In the genomic region with DNA sequence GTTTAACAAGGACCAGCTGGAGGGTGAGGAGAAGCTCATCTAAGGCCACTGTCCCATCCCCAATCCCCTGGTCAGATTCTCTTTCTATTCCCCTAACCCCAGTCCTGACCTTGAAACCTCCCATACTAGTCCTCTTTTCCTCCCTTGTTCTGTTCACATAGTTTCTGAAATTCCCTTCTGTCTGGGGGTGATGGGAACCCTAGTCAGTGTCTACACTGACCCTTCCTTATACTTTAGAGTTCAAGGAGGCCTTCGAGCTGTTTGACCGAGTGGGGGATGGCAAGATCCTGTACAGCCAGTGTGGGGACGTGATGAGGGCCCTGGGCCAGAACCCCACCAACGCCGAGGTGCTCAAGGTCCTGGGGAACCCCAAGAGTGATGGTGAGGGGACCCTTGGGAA, we compare ENCODE assay signal across 20 cellular contexts. TPM values are rescaled to one million over a fixed set of nuclear protein-coding genes. Genes with fewer than 3 reads are reported as not detected.
DNase-seq lines count a peak whose midpoint lies in the region; ATAC-seq and TF ChIP-seq lines count a peak whose summit lies in the region.
"Had no signal": no experiment of that assay in that cellular context is flagged by ENCODE, and none has a peak within 500 bp of the region (broad histone marks: within the 10 kb centered on the region; RNA-seq: fewer than 3 reads in every experiment).

No MANE protein-coding gene starts in this region.

- no peak overlapping the region for H2AFZ ChIP-seq in H9 (ENCODE audit: low read length)
- H2AFZ ChIP-seq: GM23248 had no signal

- no peak overlapping the region for H3K56ac ChIP-seq in H9 (ENCODE audit: insufficient read length, low read depth, low read length)

- no peak overlapping the region for H2BK5ac ChIP-seq in H9 (ENCODE audit: insufficient read length, low read length)

- DNase-seq in H9 = no peak
- DNase-seq in naive thymus-derived CD8-positive, alpha-beta T cell = no peak
- DNase-seq in NCI-H1092 treated with DMSO at 0.1 percent for 48 hours (lab: John Stamatoyannopoulos, UW) = no peak
- DNase-seq in epidermal melanocyte (ENCODE audit: insufficient read length, low spot score) = no peak
- no peak for DNase-seq in Ammon's horn (ENCODE audit: low spot score)
- DNase-seq: activated B cell treated with CpG ODN at 0.5 μM for 24 hours; activated effector memory CD4-positive, alpha-beta T cell treated with Interleukin-2 at 50 U/mL for 16 hours; Calu3; esophagus squamous epithelium; GM23248; left ventricle myocardium superior; ovary; SHP77 treated with DMSO at 0.1 percent for 48 hours; stimulated activated naive CD4-positive, alpha-beta T cell treated with Interleukin-2 at 50 U/mL for 16 hours; tibial artery had no signal

- no peaks in the 10 kb centered on the region for H3K9me3 ChIP-seq in BLaER1
- no peaks in the 10 kb centered on the region for H3K9me3 ChIP-seq in H9 (ENCODE audit: control insufficient read depth, low read depth, low read length)
- H3K9me3 ChIP-seq: esophagus squamous epithelium, ovary, tibial artery had no signal

- H2BK12ac ChIP-seq in H9 (ENCODE audit: insufficient read length, low read depth, low read length) = no peak overlapping the region

- H3K27me3 ChIP-seq in BLaER1 = no peaks in the 10 kb centered on the region
- no peaks in the 10 kb centered on the region for H3K27me3 ChIP-seq in H9 (ENCODE audit: insufficient read depth, low read length)
- H3K27me3 ChIP-seq: esophagus squamous epithelium, ovary, tibial artery had no signal

- peaks cover 25% of the 10 kb centered on the region for H3K23me2 ChIP-seq in H9 (ENCODE audit: insufficient read length, low read depth, low read length, poor library complexity, severe bottlenecking)

- H3K36me3 ChIP-seq in BLaER1 = peaks cover 32% of the 10 kb centered on the region
- H3K36me3 ChIP-seq: ovary had no signal

- H3T11ph ChIP-seq in H9 (ENCODE audit: low read length) = no peak overlapping the region

- no peak for ATAC-seq in activated T-helper 17 cell treated with anti-CD3 and anti-CD28 coated beads, Interleukin-2, amount 50 U/mL, for 72 hours (replicated peaks)
- no peak for ATAC-seq in naive thymus-derived CD8-positive, alpha-beta T cell
- no peak for ATAC-seq in GM18909 (IDR thresholded peaks at IDR 0.05; ENCODE audit: poor library complexity, unreplicated experiment)
- ATAC-seq: left ventricle myocardium superior, sciatic nerve had no signal

- no CpG with 5 or more reads among the region's 5 CpGs for WGBS in H9 (ENCODE audit: extremely low coverage, insufficient read length, low lambda C conversion rate)

- H3K4me3 ChIP-seq in BLaER1 = no peak overlapping the region
- H3K4me3 ChIP-seq: esophagus squamous epithelium, GM23248, ovary, tibial artery had no signal

- H3K4me1 ChIP-seq in BLaER1 = peaks cover 58% of the 10 kb centered on the region
- peaks cover 2% of the 10 kb centered on the region; the same call in 1 of the 2 replicates for H3K4me1 ChIP-seq in H9 (ENCODE audit: insufficient read depth, low read length)

- H3K4ac ChIP-seq in H9 (ENCODE audit: low read depth, low read length) = no peak overlapping the region

- H2BK20ac ChIP-seq in H9 (ENCODE audit: low read depth, low read length, poor library complexity, severe bottlenecking) = no peak overlapping the region

- no peak overlapping the region for H2AK5ac ChIP-seq in H9 (ENCODE audit: insufficient read length, low read length)

- peaks cover 1% of the 10 kb centered on the region for H3K79me1 ChIP-seq in H9 (ENCODE audit: insufficient read depth, low read depth, low read length, poor library complexity, severe bottlenecking)

- H3K9me3 Mint-ChIP-seq in H9 = peaks cover 0 to 4% of the 10 kb centered on the region in 2 experiments; a peak in 3 of 5 replicates
- no peaks in the 10 kb centered on the region for H3K9me3 Mint-ChIP-seq in activated T-helper 17 cell treated with anti-CD3 and anti-CD28 coated beads, Interleukin-2, amount 50 U/mL, for 72 hours
- H3K9me3 Mint-ChIP-seq in naive thymus-derived CD8-positive, alpha-beta T cell = no peaks in the 10 kb centered on the region
- H3K9me3 Mint-ChIP-seq: activated B cell treated with CpG ODN at 0.5 μM for 24 hours; central memory CD8-positive, alpha-beta T cell had no signal

- POLR2A ChIA-PET in naive thymus-derived CD8-positive, alpha-beta T cell (lab: Charles Lee) = interaction anchor here (1.1 to 13.3 kb wide), 6 partner anchors 11 to 51 kb away, joined by 3 to 163 read pairs (median 4); a partner anchor contains a TSS

- no peak overlapping the region for H2BK15ac ChIP-seq in H9 (ENCODE audit: low read depth, low read length)

- H3K79me2 ChIP-seq in H9 (ENCODE audit: insufficient read depth, low read length) = peaks cover 3% of the 10 kb centered on the region; the same call in 1 of the 2 replicates

- H2BK120ac ChIP-seq in H9 (ENCODE audit: low read depth, low read length, poor library complexity, severe bottlenecking) = no peak overlapping the region

- peak overlapping the region; percentile 99; the same call in 1 of the 2 replicates for H3K4me2 ChIP-seq in BLaER1
- H3K4me2 ChIP-seq in H9 (ENCODE audit: insufficient read depth, insufficient read length, low read length) = no peak overlapping the region

- no peak overlapping the region for H4K91ac ChIP-seq in H9 (ENCODE audit: insufficient read length, low read depth, low read length)

- peaks cover 28 to 36% (median 34%) of the 10 kb centered on the region in 3 experiments for H3K36me3 Mint-ChIP-seq in H9 (ENCODE audit: insufficient read depth in 1 of 3, low read depth in 3 of 3)
- peaks cover 47% of the 10 kb centered on the region for H3K36me3 Mint-ChIP-seq in activated T-helper 17 cell treated with anti-CD3 and anti-CD28 coated beads, Interleukin-2, amount 50 U/mL, for 72 hours (ENCODE audit: low read depth)
- peaks cover 0 to 4% (median 2%) of the 10 kb centered on the region in 3 donors for H3K36me3 Mint-ChIP-seq in naive thymus-derived CD8-positive, alpha-beta T cell

- H4K20me1 ChIP-seq in BLaER1 = peaks cover 14% of the 10 kb centered on the region
- no peaks in the 10 kb centered on the region for H4K20me1 ChIP-seq in H9 (ENCODE audit: control insufficient read depth, insufficient read depth, insufficient read length)

- TF ChIP-seq CTCF in H9 (conservative IDR thresholded peaks at IDR 0.05) = no peak

- peak overlapping the region; percentile 12 to 27; a peak in 1 of 5 replicates for H3K4me3 Mint-ChIP-seq in H9
- peak overlapping the region; percentile 99 for H3K4me3 Mint-ChIP-seq in activated T-helper 17 cell treated with anti-CD3 and anti-CD28 coated beads, Interleukin-2, amount 50 U/mL, for 72 hours
- peak overlapping the region in 6 of 10 donors; percentile 12 to 76 (median 42) for H3K4me3 Mint-ChIP-seq in naive thymus-derived CD8-positive, alpha-beta T cell

- no peak overlapping the region for H3K23ac ChIP-seq in H9 (ENCODE audit: insufficient read length, low read depth, low read length)

- peaks cover 34 to 45% of the 10 kb centered on the region in 2 experiments for H3K4me1 Mint-ChIP-seq in H9
- H3K4me1 Mint-ChIP-seq in activated T-helper 17 cell treated with anti-CD3 and anti-CD28 coated beads, Interleukin-2, amount 50 U/mL, for 72 hours = peaks cover 6% of the 10 kb centered on the region
- H3K4me1 Mint-ChIP-seq in naive thymus-derived CD8-positive, alpha-beta T cell = peaks cover 27 to 69% (median 55%) of the 10 kb centered on the region in 4 donors

- peak overlapping the region in 1 of 3 experiments; percentile 30; a peak in 1 of 7 replicates for H3K27ac Mint-ChIP-seq in H9
- no peak overlapping the region for H3K27ac Mint-ChIP-seq in activated T-helper 17 cell treated with anti-CD3 and anti-CD28 coated beads, Interleukin-2, amount 50 U/mL, for 72 hours
- H3K27ac Mint-ChIP-seq in naive thymus-derived CD8-positive, alpha-beta T cell = peak overlapping the region in 3 of 10 donors; percentile 38 to 50 (median 49)

- H4K8ac ChIP-seq in H9 (replicated peaks; ENCODE audit: insufficient read length, low read depth, low read length) = no peak overlapping the region

- H3K18ac ChIP-seq in H9 (ENCODE audit: insufficient read length, low read depth, low read length) = no peak overlapping the region

- no peak overlapping the region for H3K14ac ChIP-seq in H9 (ENCODE audit: insufficient read depth, low read length)

- peaks cover 4% of the 10 kb centered on the region; the same call in 1 of the 2 replicates for H3K27me3 Mint-ChIP-seq in H9 (ENCODE audit: low read depth)
- no peaks in the 10 kb centered on the region for H3K27me3 Mint-ChIP-seq in activated T-helper 17 cell treated with anti-CD3 and anti-CD28 coated beads, Interleukin-2, amount 50 U/mL, for 72 hours
- H3K27me3 Mint-ChIP-seq in naive thymus-derived CD8-positive, alpha-beta T cell = no peaks in the 10 kb centered on the region
- H3K27me3 Mint-ChIP-seq: activated B cell treated with CpG ODN at 0.5 μM for 24 hours; central memory CD8-positive, alpha-beta T cell had no signal

- H3K9ac ChIP-seq in BLaER1 (no peak overlapping the region), H9 (ENCODE audit: extremely low read depth, insufficient read length, low read length) (no peak overlapping the region)
- H3K9ac ChIP-seq: GM23248 had no signal

- H4K5ac ChIP-seq in H9 (ENCODE audit: insufficient read length, low read depth, low read length) = no peak overlapping the region

- H3K27ac ChIP-seq in BLaER1 (no peak overlapping the region), H9 (ENCODE audit: insufficient read length, low read depth, low read length) (no peak overlapping the region)
- H3K27ac ChIP-seq: GM23248, ovary, tibial artery had no signal

RNA-seq across cellular contexts. Expression of a gene that starts 2.4 kb away (rescaled TPM):
- total RNA-seq in H9 (2021) = 165 and 168 TPM in 2 replicates
- total RNA-seq in activated T-helper 17 cell treated with anti-CD3 and anti-CD28 coated beads, Interleukin-2, amount 50 U/mL, for 72 hours = 100 to 1,000 TPM in 1 of 2 donors, 10 to 100 TPM in 1; 96.9 to 114 TPM
- total RNA-seq in naive thymus-derived CD8-positive, alpha-beta T cell = 1 to 10 TPM; 3.5 to 5.9 TPM
- polyA plus RNA-seq in naive thymus-derived CD8-positive, alpha-beta T cell = 1 to 10 TPM; 3.4 to 4.0 (median 3.8) TPM

RNA-seq across cellular contexts. Expression of a gene that starts 3.3 kb away (rescaled TPM):
- total RNA-seq in H9 (2021) = 1,181 and 1,197 TPM in 2 replicates
- total RNA-seq in activated T-helper 17 cell treated with anti-CD3 and anti-CD28 coated beads, Interleukin-2, amount 50 U/mL, for 72 hours = 1,000 to 10,000 TPM in 1 of 2 donors, 100 to 1,000 TPM in 1; 974 to 1,528 TPM
- total RNA-seq in naive thymus-derived CD8-positive, alpha-beta T cell = 100 to 1,000 TPM; 421 to 448 TPM
- polyA plus RNA-seq in naive thymus-derived CD8-positive, alpha-beta T cell = 1,000 to 10,000 TPM; 1,813 to 2,533 (median 2,044) TPM

RNA-seq across cellular contexts. Expression of a gene that starts 26.8 kb away (rescaled TPM):
- 111 and 112 TPM in 2 replicates for total RNA-seq in H9 (2021)
- total RNA-seq in activated T-helper 17 cell treated with anti-CD3 and anti-CD28 coated beads, Interleukin-2, amount 50 U/mL, for 72 hours = 100 to 1,000 TPM; 234 to 236 TPM
- 100 to 1,000 TPM; 257 to 270 TPM for total RNA-seq in naive thymus-derived CD8-positive, alpha-beta T cell
- polyA plus RNA-seq in naive thymus-derived CD8-positive, alpha-beta T cell = 100 to 1,000 TPM; 354 to 433 (median 357) TPM

RNA-seq across cellular contexts. Expression of a gene that starts 34.5 kb away (rescaled TPM):
- 85.0 and 86.9 TPM in 2 replicates for total RNA-seq in H9 (2021)
- total RNA-seq in activated T-helper 17 cell treated with anti-CD3 and anti-CD28 coated beads, Interleukin-2, amount 50 U/mL, for 72 hours = 100 to 1,000 TPM; 104 to 114 TPM
- total RNA-seq in naive thymus-derived CD8-positive, alpha-beta T cell = 100 to 1,000 TPM; 189 to 197 TPM
- 10 to 100 TPM; 46.3 to 70.4 (median 54.1) TPM for polyA plus RNA-seq in naive thymus-derived CD8-positive, alpha-beta T cell

RNA-seq across cellular contexts. Expression of a gene that starts 36.8 kb away (rescaled TPM):
- 8.9 and 9.4 TPM in 2 replicates for total RNA-seq in H9 (2021)
- total RNA-seq in activated T-helper 17 cell treated with anti-CD3 and anti-CD28 coated beads, Interleukin-2, amount 50 U/mL, for 72 hours = 1 to 10 TPM; 7.8 to 8.0 TPM
- 10 to 100 TPM; 15.1 to 15.9 TPM for total RNA-seq in naive thymus-derived CD8-positive, alpha-beta T cell
- 1 to 10 TPM; 1.3 to 2.5 (median 1.8) TPM for polyA plus RNA-seq in naive thymus-derived CD8-positive, alpha-beta T cell

Comparison
In these comparisons a context has a peak if more than half of its experiments do, and no peak if none do; other contexts are left out.
1. H3K4me3 Mint-ChIP-seq: peak in every context shown above with its lines; median percentile 99 in activated T-helper 17 cell treated with anti-CD3 and anti-CD28 coated beads, Interleukin-2, amount 50 U/mL, for 72 hours; 42 in naive thymus-derived CD8-positive, alpha-beta T cell; 20 in H9.
2. RNA of a gene that starts 2.4 kb away (total RNA-seq): 165 to 168 TPM in H9 and 96.9 to 114 TPM in activated T-helper 17 cell treated with anti-CD3 and anti-CD28 coated beads, Interleukin-2, amount 50 U/mL, for 72 hours; 3.5 to 5.9 TPM in naive thymus-derived CD8-positive, alpha-beta T cell; every median in the first group is over 10 times any median in the second.